In the genomic region with DNA sequence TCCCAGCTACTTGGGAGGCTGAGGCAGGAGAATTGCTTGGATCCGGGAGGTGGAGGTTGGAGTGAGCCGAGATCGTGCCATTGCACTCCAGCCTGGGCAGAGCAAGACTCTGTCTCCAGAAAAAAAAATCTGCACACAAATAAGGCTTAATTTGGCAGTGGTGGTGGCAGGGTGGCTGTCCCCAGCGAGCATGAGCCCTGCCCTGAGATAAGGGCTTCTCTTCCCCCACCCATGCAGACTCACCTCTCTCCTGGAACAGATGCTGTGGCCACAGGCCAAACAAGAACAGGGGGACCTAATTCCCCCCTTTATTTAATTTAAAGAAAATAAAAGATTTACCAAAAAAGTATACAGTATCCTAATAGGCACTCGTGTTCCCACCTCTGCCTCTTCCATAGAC, we compare ENCODE assay signal across 8 cellular contexts.
DNase-seq lines count a peak whose midpoint lies in the region; ATAC-seq and TF ChIP-seq lines count a peak whose summit lies in the region.

No MANE protein-coding gene starts in this region.

- peak overlapping the region; percentile 68 to 80 for H3K27ac Mint-ChIP-seq in natural killer cell

- H4K20me1 ChIP-seq in Loucy (ENCODE audit: insufficient read depth, low read length, poor library complexity, severe bottlenecking) = no peaks in the 10 kb centered on the region

- H3K9me3 Mint-ChIP-seq in natural killer cell = no peaks in the 10 kb centered on the region

- peak overlapping the region; percentile 64; the same call in 1 of the 2 replicates for H2AFZ ChIP-seq in Loucy (ENCODE audit: low read length)

- H3K9ac ChIP-seq in Loucy (ENCODE audit: low read depth, low read length, poor library complexity, severe bottlenecking) = peak overlapping the region; percentile 95
- H3K9ac ChIP-seq in colonic mucosa (ENCODE audit: low read depth in 2 of 2, low read length in 2 of 2) = peak overlapping the region; percentile 76 to 91

- POLR2A ChIA-PET in BJ (lab: Charles Lee) = no interaction called here

- no peaks in the 10 kb centered on the region for H3K9me3 ChIP-seq in Loucy (ENCODE audit: insufficient read depth, low read depth, low read length)
- no peaks in the 10 kb centered on the region for H3K9me3 ChIP-seq in colonic mucosa

- H3K4me1 Mint-ChIP-seq in natural killer cell = peaks cover 9 to 17% of the 10 kb centered on the region in 2 donors

- H3K36me3 ChIP-seq in BJ (ENCODE audit: control insufficient read depth, insufficient read depth, low read length) (no peaks in the 10 kb centered on the region), Loucy (ENCODE audit: insufficient read depth, low read length) (no peaks in the 10 kb centered on the region), colonic mucosa (no peaks in the 10 kb centered on the region)

- H3F3A ChIP-seq in Loucy (ENCODE audit: low read depth) = peaks cover 3% of the 10 kb centered on the region; the same call in 1 of the 2 replicates

- H3K27ac ChIP-seq in colonic mucosa = peak overlapping the region; percentile 61

- no peaks in the 10 kb centered on the region for H3K27me3 ChIP-seq in BJ (ENCODE audit: control insufficient read depth, insufficient read depth, low read length)
- no peaks in the 10 kb centered on the region for H3K27me3 ChIP-seq in Loucy (ENCODE audit: insufficient read depth, low read length, poor library complexity, severe bottlenecking)
- H3K27me3 ChIP-seq in colonic mucosa = no peaks in the 10 kb centered on the region

- no peak for DNase-seq in BJ (ENCODE audit: low read depth)
- DNase-seq in colonic mucosa = no peak
- no peak for DNase-seq in natural killer cell
- no peak for DNase-seq in DMS153 treated with DMSO at 0.1 percent for 48 hours (lab: John Stamatoyannopoulos, UW; ENCODE audit: unreplicated experiment)
- no peak for DNase-seq in H4 (ENCODE audit: low spot score)
- DNase-seq in effector CD4-positive, alpha-beta T cell = no peak
- DNase-seq in AML-193 (lab: John Stamatoyannopoulos, UW) = no peak

- peak overlapping the region; percentile 69 for H3K4me2 ChIP-seq in Loucy (ENCODE audit: low read depth, low read length, poor library complexity, severe bottlenecking)

- no peaks in the 10 kb centered on the region for H3K27me3 Mint-ChIP-seq in natural killer cell (ENCODE audit: low read depth in 2 of 2)

- no peak for ATAC-seq in natural killer cell

- H3K4me3 ChIP-seq in BJ (ENCODE audit: low read depth, low read length) (peak overlapping the region; percentile 93), Loucy (ENCODE audit: low read length, poor library complexity, severe bottlenecking) (peak overlapping the region; percentile 89), colonic mucosa (peak overlapping the region; percentile 62)

- H3K36me3 Mint-ChIP-seq in natural killer cell = no peaks in the 10 kb centered on the region

- peaks cover 34% of the 10 kb centered on the region for H3K4me1 ChIP-seq in Loucy (ENCODE audit: insufficient read depth, low read length, poor library complexity, severe bottlenecking)
- no peaks in the 10 kb centered on the region for H3K4me1 ChIP-seq in colonic mucosa

- peak overlapping the region; percentile 74 for H3K4me3 Mint-ChIP-seq in natural killer cell

- H3K9me2 ChIP-seq in Loucy (replicated peaks; ENCODE audit: low read depth, low read length) = no peaks in the 10 kb centered on the region

- H3K79me2 ChIP-seq in Loucy (ENCODE audit: insufficient read depth, low read length) = peaks cover 19% of the 10 kb centered on the region; the same call in 1 of the 2 replicates

- CTCF ChIA-PET in BJ (lab: Yijun Ruan, JAX) = interaction anchor here (1.9 kb wide), 1 partner anchor 10 kb away, joined by 8 read pairs; no protein-coding TSS in a partner anchor

- TF ChIP-seq CTCF in BJ (IDR thresholded peaks at IDR 0.05; ENCODE audit: insufficient read depth, low read depth, low read length) (no peak), Loucy (conservative IDR thresholded peaks at IDR 0.05; ENCODE audit: low read length) (no peak), colonic mucosa (IDR thresholded peaks at IDR 0.05) (no peak), natural killer cell (IDR thresholded peaks at IDR 0.05) (no peak)

- intact Hi-C loops in colonic mucosa (cut with DNase I) (no loop called here), natural killer cell (cut with micrococcal nuclease) (no loop called here)
